Comparison of ENCODE assay signal across 1 cellular context in the genomic region with DNA sequence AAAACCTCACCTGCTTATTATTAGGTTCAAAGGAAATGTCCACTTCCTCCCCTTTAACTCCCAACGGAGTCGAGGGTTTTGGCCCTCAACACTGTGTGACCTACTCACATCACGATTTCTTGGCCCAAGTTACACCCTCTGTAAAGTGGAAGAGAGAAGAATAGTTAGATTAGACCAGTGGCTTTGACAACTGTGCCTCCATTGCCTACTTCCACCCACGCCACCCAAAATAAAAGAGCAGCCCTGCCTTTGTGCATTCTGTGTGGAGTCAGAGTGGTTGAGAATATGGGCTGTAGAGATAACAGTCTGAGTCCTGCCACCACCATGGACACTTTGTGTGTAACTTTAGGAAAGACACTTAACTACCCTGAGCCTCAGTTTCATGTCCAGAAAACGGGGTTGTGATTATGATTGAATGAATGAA.
TF ChIP-seq lines count a peak whose summit lies in the region.

No MANE protein-coding gene starts in this region.

TF ChIP-seq in K562, 482 proteins besides CTCF, POLR2A, EP300 and RAD21 (continued from another document):
- TF ChIP-seq AFF1 (IDR thresholded peaks at IDR 0.05; ENCODE audit: low read depth in 1 of 2, partially characterized antibody in 2 of 2) = no peak
- TF ChIP-seq MED1 (CRISPR knock-in tag; IDR thresholded peaks at IDR 0.05; ENCODE audit: borderline replicate concordance) = no peak
- TF ChIP-seq GABPB1 (CRISPR knock-in tag; IDR thresholded peaks at IDR 0.05) = no peak
- TF ChIP-seq SRSF9 (IDR thresholded peaks at IDR 0.05; ENCODE audit: borderline replicate concordance, low read depth, low read length) = no peak
- no peak for TF ChIP-seq JUND (IDR thresholded peaks at IDR 0.05; ENCODE audit: borderline replicate concordance, low read depth, low read length)
- peak; percentile 67; the same call in 2 of the 3 replicates for TF ChIP-seq JUND (tag; IDR thresholded peaks at IDR 0.05; ENCODE audit: borderline replicate concordance, low read depth, low read length)
- TF ChIP-seq NCOR1 (IDR thresholded peaks at IDR 0.05) = 0 out of 2 replicates have a peak, but pooled peaks have one; percentile 25
- no peak for TF ChIP-seq FOXJ2 (tag; IDR thresholded peaks at IDR 0.05)
- TF ChIP-seq ARID1B (IDR thresholded peaks at IDR 0.05) = peak; percentile 77
- TF ChIP-seq, protein P1, sequence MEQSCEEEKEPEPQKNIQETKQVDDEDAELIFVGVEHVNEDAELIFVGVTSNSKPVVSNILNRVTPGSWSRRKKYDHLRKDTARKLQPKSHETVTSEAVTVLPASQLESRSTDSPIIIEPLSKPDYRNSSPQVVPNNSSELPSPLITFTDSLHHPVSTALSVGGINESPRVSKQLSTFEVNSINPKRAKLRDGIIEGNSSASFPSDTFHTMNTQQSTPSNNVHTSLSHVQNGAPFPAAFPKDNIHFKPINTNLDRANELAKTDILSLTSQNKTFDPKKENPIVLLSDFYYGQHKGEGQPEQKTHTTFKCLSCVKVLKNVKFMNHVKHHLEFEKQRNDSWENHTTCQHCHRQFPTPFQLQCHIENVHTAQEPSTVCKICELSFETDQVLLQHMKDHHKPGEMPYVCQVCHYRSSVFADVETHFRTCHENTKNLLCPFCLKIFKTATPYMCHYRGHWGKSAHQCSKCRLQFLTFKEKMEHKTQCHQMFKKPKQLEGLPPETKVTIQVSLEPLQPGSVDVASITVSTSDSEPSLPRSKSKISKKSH (CRISPR knock-in tag; IDR thresholded peaks at IDR 0.05) = no peak
- peak; percentile 76 for TF ChIP-seq DPF2 (IDR thresholded peaks at IDR 0.05)
- TF ChIP-seq MTA1 (IDR thresholded peaks at IDR 0.05; ENCODE audit: borderline replicate concordance) = 0 out of 2 replicates have a peak, but pooled peaks have one; percentile 21
- TF ChIP-seq ZNF445 (CRISPR knock-in tag; IDR thresholded peaks at IDR 0.05; ENCODE audit: low read depth) = no peak
- TF ChIP-seq ZNF398 (CRISPR knock-in tag; IDR thresholded peaks at IDR 0.05) = 0 out of 2 replicates have a peak, but pooled peaks have one; percentile 9
- TF ChIP-seq ZNF354B (CRISPR knock-in tag; IDR thresholded peaks at IDR 0.05) = peak; percentile 73
- 0 out of 2 replicates have a peak, but pooled peaks have one; percentile 23 for TF ChIP-seq MYNN (IDR thresholded peaks at IDR 0.05)
- no peak for TF ChIP-seq MYNN (CRISPR knock-in tag; IDR thresholded peaks at IDR 0.05)
- TF ChIP-seq ZKSCAN8 (CRISPR knock-in tag; IDR thresholded peaks at IDR 0.05) = peak; percentile 80; the same call in 1 of the 2 replicates
- TF ChIP-seq ZNF316 (IDR thresholded peaks at IDR 0.05) = no peak
- peak; percentile 17; the same call in 1 of the 2 replicates for TF ChIP-seq STAT5A (IDR thresholded peaks at IDR 0.05; ENCODE audit: borderline replicate concordance, low read length)
- 0 out of 2 replicates have a peak, but pooled peaks have one; percentile 51 for TF ChIP-seq ZNF324 (CRISPR knock-in tag; IDR thresholded peaks at IDR 0.05)
- peak; percentile 83 for TF ChIP-seq DDX20 (tag; IDR thresholded peaks at IDR 0.05; ENCODE audit: low read depth)
- TF ChIP-seq TSC22D4 (tag; IDR thresholded peaks at IDR 0.05) = no peak
- no peak for TF ChIP-seq SMC3 (conservative IDR thresholded peaks at IDR 0.05; ENCODE audit: insufficient read depth, low read depth, low read length)
- 0 out of 2 replicates have a peak, but pooled peaks have one; percentile 39 for TF ChIP-seq GMEB1 (CRISPR knock-in tag; IDR thresholded peaks at IDR 0.05)
- TF ChIP-seq PTTG1 (tag; IDR thresholded peaks at IDR 0.05; ENCODE audit: low read depth) = peak; percentile 85; the same call in 1 of the 2 replicates
- peak; percentile 68 for TF ChIP-seq SMARCA4 (IDR thresholded peaks at IDR 0.05)
- TF ChIP-seq HDAC1 (IDR thresholded peaks at IDR 0.05) = peak in 1 of 2 experiments; percentile 46; a peak in 1 of 4 replicates
- TF ChIP-seq CTBP1 (IDR thresholded peaks at IDR 0.05; ENCODE audit: borderline replicate concordance) = 0 out of 2 replicates have a peak, but pooled peaks have one; percentile 28
- TF ChIP-seq, protein P2, sequence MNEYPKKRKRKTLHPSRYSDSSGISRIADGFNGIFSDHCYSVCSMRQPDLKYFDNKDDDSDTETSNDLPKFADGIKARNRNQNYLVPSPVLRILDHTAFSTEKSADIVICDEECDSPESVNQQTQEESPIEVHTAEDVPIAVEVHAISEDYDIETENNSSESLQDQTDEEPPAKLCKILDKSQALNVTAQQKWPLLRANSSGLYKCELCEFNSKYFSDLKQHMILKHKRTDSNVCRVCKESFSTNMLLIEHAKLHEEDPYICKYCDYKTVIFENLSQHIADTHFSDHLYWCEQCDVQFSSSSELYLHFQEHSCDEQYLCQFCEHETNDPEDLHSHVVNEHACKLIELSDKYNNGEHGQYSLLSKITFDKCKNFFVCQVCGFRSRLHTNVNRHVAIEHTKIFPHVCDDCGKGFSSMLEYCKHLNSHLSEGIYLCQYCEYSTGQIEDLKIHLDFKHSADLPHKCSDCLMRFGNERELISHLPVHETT (CRISPR knock-in tag; conservative IDR thresholded peaks at IDR 0.05 in 1 of 2, IDR thresholded peaks at IDR 0.05 in 1 of 2) = peak in 1 of 2 experiments; percentile 91; a peak in 2 of 4 replicates
- TF ChIP-seq ZNF384 (IDR thresholded peaks at IDR 0.05; ENCODE audit: low read depth, low read length) = no peak
- TF ChIP-seq, protein P3, sequence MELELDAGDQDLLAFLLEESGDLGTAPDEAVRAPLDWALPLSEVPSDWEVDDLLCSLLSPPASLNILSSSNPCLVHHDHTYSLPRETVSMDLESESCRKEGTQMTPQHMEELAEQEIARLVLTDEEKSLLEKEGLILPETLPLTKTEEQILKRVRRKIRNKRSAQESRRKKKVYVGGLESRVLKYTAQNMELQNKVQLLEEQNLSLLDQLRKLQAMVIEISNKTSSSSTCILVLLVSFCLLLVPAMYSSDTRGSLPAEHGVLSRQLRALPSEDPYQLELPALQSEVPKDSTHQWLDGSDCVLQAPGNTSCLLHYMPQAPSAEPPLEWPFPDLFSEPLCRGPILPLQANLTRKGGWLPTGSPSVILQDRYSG (tag; conservative IDR thresholded peaks at IDR 0.05; ENCODE audit: low read depth) = peak; percentile 97
- TF ChIP-seq SMAD3 (CRISPR knock-in tag; conservative IDR thresholded peaks at IDR 0.05) = peak; percentile 89
- TF ChIP-seq ZNF740 (CRISPR knock-in tag; IDR thresholded peaks at IDR 0.05) = no peak
- peak in 1 of 2 experiments; percentile 83; a peak in 1 of 4 replicates for TF ChIP-seq ZNF740 (tag; IDR thresholded peaks at IDR 0.05)
- peak; percentile 92 for TF ChIP-seq IFI16 (CRISPR knock-in tag; IDR thresholded peaks at IDR 0.05)
- TF ChIP-seq ZNF57 (CRISPR knock-in tag; IDR thresholded peaks at IDR 0.05) = peak; percentile 66; the same call in 1 of the 2 replicates
- peak; percentile 74; the same call in 1 of the 2 replicates for TF ChIP-seq ZNF444 (CRISPR knock-in tag; IDR thresholded peaks at IDR 0.05)
- TF ChIP-seq, protein P4, sequence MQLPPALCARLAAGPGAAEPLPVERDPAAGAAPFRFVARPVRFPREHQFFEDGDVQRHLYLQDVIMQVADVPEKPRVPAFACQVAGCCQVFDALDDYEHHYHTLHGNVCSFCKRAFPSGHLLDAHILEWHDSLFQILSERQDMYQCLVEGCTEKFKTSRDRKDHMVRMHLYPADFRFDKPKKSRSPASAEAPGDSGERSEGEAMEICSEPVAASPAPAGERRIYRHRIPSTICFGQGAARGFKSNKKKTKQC (CRISPR knock-in tag; IDR thresholded peaks at IDR 0.05) = no peak
TF ChIP-seq in K562: peak in this region for 126.
